Comparison of ENCODE assay signal across 8 cellular contexts in the genomic region with DNA sequence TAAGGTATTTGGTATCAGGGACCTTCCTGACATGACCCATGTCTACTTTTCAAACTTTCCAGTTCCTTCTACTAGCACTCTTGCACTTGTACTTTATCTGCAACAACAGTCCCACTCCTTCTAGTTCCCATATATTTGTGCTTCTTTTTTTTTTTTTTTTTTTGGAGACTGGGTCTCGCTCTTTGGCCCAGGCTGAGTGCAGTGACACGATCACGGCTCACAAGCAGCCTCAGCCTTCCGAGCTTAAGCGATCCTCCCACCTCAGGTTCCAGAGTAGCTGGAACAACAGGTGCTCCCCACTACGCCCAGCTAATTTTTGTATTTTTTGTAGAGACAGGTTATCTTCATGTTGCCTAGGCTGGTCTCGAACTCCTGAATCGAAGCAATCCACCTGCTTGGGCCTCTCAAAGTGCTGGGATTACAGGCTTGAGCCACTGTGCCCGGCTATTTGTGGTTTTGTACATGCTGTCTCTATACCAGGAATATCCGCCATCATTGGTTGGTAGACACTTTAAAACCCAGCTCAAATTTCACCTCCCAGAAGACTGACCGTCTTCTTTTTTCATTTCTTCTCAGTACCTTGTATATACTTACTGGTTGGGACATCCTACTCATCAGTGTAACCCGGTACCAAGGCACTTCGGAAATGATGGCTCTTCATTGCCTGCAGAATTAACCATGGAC. TPM values are rescaled to one million over a fixed set of nuclear protein-coding genes. Genes with fewer than 3 reads are reported as not detected.
DNase-seq lines count a peak whose midpoint lies in the region; ATAC-seq, FAIRE-seq and TF ChIP-seq lines count a peak whose summit lies in the region.

No MANE protein-coding gene starts in this region.

- peak overlapping the region; percentile 83 for H3K4me2 ChIP-seq in HepG2 (ENCODE audit: low read depth, low read length)

- ATAC-seq in activated naive CD8-positive, alpha-beta T cell treated with anti-CD3 and anti-CD28 coated beads, Interleukin-2, amount 50 U/mL, for 24 hours = no peak
- no peak for ATAC-seq in HepG2

- no peaks in the 10 kb centered on the region for H3K9me3 Mint-ChIP-seq in activated T-cell treated with anti-CD3 and anti-CD28 coated beads, Interleukin-2, amount 50 U/mL, for 24 hours
- H3K9me3 Mint-ChIP-seq in activated naive CD8-positive, alpha-beta T cell treated with anti-CD3 and anti-CD28 coated beads, Interleukin-2, amount 50 U/mL, for 24 hours = no peaks in the 10 kb centered on the region

- intact Hi-C loops in HepG2 (cut with micrococcal nuclease; ENCODE audit: unreplicated experiment) = no loop called here
- intact Hi-C loops in thyroid gland (cut with DNase I) = no loop called here

- TF ChIP-seq EP300 in HepG2 (IDR thresholded peaks at IDR 0.05; ENCODE audit: low read depth in 2 of 2, low read length in 2 of 2) = no peak
- TF ChIP-seq EP300 in HepG2 (CRISPR knock-in tag; IDR thresholded peaks at IDR 0.05; ENCODE audit: borderline replicate concordance) = no peak

- CTCF ChIA-PET in HepG2 (lab: Yijun Ruan, JAX; ENCODE audit: low intra/inter-chr PET ratio, low total read pairs) = no interaction called here

- TF ChIP-seq RAD21 in HepG2 (CRISPR knock-in tag; IDR thresholded peaks at IDR 0.05) = no peak

- peaks cover 3% of the 10 kb centered on the region; the same call in 1 of the 2 replicates for H4K20me1 ChIP-seq in HepG2 (ENCODE audit: insufficient read depth, low read length)

- H2AFZ ChIP-seq in HepG2 (ENCODE audit: low read length) = no peak overlapping the region

- peak overlapping the region; percentile 98 for H3K27ac Mint-ChIP-seq in activated T-cell treated with anti-CD3 and anti-CD28 coated beads, Interleukin-2, amount 50 U/mL, for 24 hours
- H3K27ac Mint-ChIP-seq in activated naive CD8-positive, alpha-beta T cell treated with anti-CD3 and anti-CD28 coated beads, Interleukin-2, amount 50 U/mL, for 24 hours = peak overlapping the region; percentile 97

- no TSS peak for BruUV-seq in HepG2 (replicated peaks; lab: Mats Ljungman, UMichigan)

- peaks cover 6% of the 10 kb centered on the region for H3K36me3 Mint-ChIP-seq in activated T-cell treated with anti-CD3 and anti-CD28 coated beads, Interleukin-2, amount 50 U/mL, for 24 hours (ENCODE audit: low read depth)
- no peaks in the 10 kb centered on the region for H3K36me3 Mint-ChIP-seq in activated naive CD8-positive, alpha-beta T cell treated with anti-CD3 and anti-CD28 coated beads, Interleukin-2, amount 50 U/mL, for 24 hours (ENCODE audit: low read depth)

- H3K4me3 ChIP-seq in HepG2 (replicated peaks in 1 of 3; ENCODE audit: insufficient read depth in 1 of 3, low read depth in 2 of 3, low read length in 3 of 3) (peak overlapping the region; percentile 79 to 88 (median 85)), thyroid gland (replicated peaks in 1 of 3) (peak overlapping the region in 1 of 3 donors; percentile 56)

- TF ChIP-seq CTCF in HepG2 (CRISPR knock-in tag; IDR thresholded peaks at IDR 0.05) (no peak), thyroid gland (IDR thresholded peaks at IDR 0.05) (no peak)

- no peak for TF ChIP-seq POLR2A in HepG2 (IDR thresholded peaks at IDR 0.05; ENCODE audit: insufficient read depth in 1 of 2, low read depth in 2 of 2, low read length in 2 of 2)
- TF ChIP-seq POLR2A in thyroid gland (IDR thresholded peaks at IDR 0.05) = no peak

- H3K9me3 ChIP-seq in HepG2 (ENCODE audit: low read length) (no peaks in the 10 kb centered on the region), thyroid gland (no peaks in the 10 kb centered on the region)

- H3K27me3 ChIP-seq in HepG2 (ENCODE audit: control insufficient read depth in 1 of 2, insufficient read depth in 2 of 2, low read length in 2 of 2) (no peaks in the 10 kb centered on the region; a peak in 1 of 5 replicates), thyroid gland (no peaks in the 10 kb centered on the region)

- H3K36me3 ChIP-seq in HepG2 (replicated peaks in 1 of 2; ENCODE audit: control insufficient read depth in 1 of 2, insufficient read depth in 2 of 2, low read length in 2 of 2) (no peaks in the 10 kb centered on the region; a peak in 1 of 5 replicates), thyroid gland (no peaks in the 10 kb centered on the region)

- peaks cover 4% of the 10 kb centered on the region for H3K27me3 Mint-ChIP-seq in activated T-cell treated with anti-CD3 and anti-CD28 coated beads, Interleukin-2, amount 50 U/mL, for 24 hours
- H3K27me3 Mint-ChIP-seq in activated naive CD8-positive, alpha-beta T cell treated with anti-CD3 and anti-CD28 coated beads, Interleukin-2, amount 50 U/mL, for 24 hours = no peaks in the 10 kb centered on the region

- POLR2A ChIA-PET in HepG2 (lab: Yijun Ruan, JAX) = interaction anchor here (2.8 kb wide), 1 partner anchor 49 kb away, joined by 14 read pairs; a partner anchor contains a TSS

- H3K27ac ChIP-seq in HepG2 (ENCODE audit: extremely low read length, insufficient read depth, low read length) (peak overlapping the region; percentile 81), thyroid gland (peak overlapping the region in 2 of 3 donors; percentile 82 to 88)

- 82% methylated on average over 13 of the region's 13 CpGs for WGBS in HepG2 (ENCODE audit: low lambda C conversion rate)
- WGBS in thyroid gland, 2 donors = 91 to 92% methylated on average over 13 of the region's 13 CpGs

- H3K4me3 Mint-ChIP-seq in activated T-cell treated with anti-CD3 and anti-CD28 coated beads, Interleukin-2, amount 50 U/mL, for 24 hours = peak overlapping the region; percentile 89
- H3K4me3 Mint-ChIP-seq in activated naive CD8-positive, alpha-beta T cell treated with anti-CD3 and anti-CD28 coated beads, Interleukin-2, amount 50 U/mL, for 24 hours = peak overlapping the region; percentile 93

- no peak for DNase-seq in activated T-cell treated with anti-CD3 and anti-CD28 coated beads, Interleukin-2, amount 50 U/mL, for 24 hours
- DNase-seq in activated T-cell treated with anti-CD3 and anti-CD28 coated beads, Interleukin-2, amount 50 U/mL, for 48 hours = no peak
- no peak for DNase-seq in activated naive CD8-positive, alpha-beta T cell treated with anti-CD3 and anti-CD28 coated beads, Interleukin-2, amount 50 U/mL, for 24 hours
- no peak for DNase-seq in HepG2 (ENCODE audit: low spot score)
- no peak for DNase-seq in thyroid gland
- no peak for DNase-seq in NCI-H774 (lab: John Stamatoyannopoulos, UW)
- DNase-seq in T1000 (lab: John Stamatoyannopoulos, UW) = no peak
- DNase-seq in COR-L47 (lab: John Stamatoyannopoulos, UW) = no peak

- peak overlapping the region; percentile 90 for H3K9ac ChIP-seq in HepG2 (ENCODE audit: insufficient read depth, low read depth, low read length)

- H3K4me1 ChIP-seq in HepG2 (ENCODE audit: insufficient read depth, low read length) (peaks cover 18% of the 10 kb centered on the region), thyroid gland (peaks cover 19 to 22% of the 10 kb centered on the region in 2 donors)

- no peak for FAIRE-seq in HepG2 (lab: Jason Lieb, UNC)

- peaks cover 47% of the 10 kb centered on the region for H3K79me2 ChIP-seq in HepG2 (ENCODE audit: insufficient read depth, low read length)

- H3K4me1 Mint-ChIP-seq in activated T-cell treated with anti-CD3 and anti-CD28 coated beads, Interleukin-2, amount 50 U/mL, for 24 hours (ENCODE audit: low read depth) = peaks cover 43% of the 10 kb centered on the region
- peaks cover 33% of the 10 kb centered on the region for H3K4me1 Mint-ChIP-seq in activated naive CD8-positive, alpha-beta T cell treated with anti-CD3 and anti-CD28 coated beads, Interleukin-2, amount 50 U/mL, for 24 hours

- in situ Hi-C loops in HepG2 (cut with HindIII; ENCODE audit: extremely low pct_ligation_motif_present, low pct_unique_long_range_greater_than_20kb) = no loop called here

RNA-seq across cellular contexts. Expression of a gene that starts 1.1 kb away (rescaled TPM):
- total RNA-seq in HepG2 (2016; rRNA removed; fragmentation: Illumina TruSeq; extraction: Trizol) = 16.2 and 22.8 TPM in 2 replicates
- 26.4 and 28.7 TPM in 2 replicates for total RNA-seq in HepG2 (2016; cell fraction: cytosol; rRNA removed; fragmentation: Illumina TruSeq; extraction: Trizol; ENCODE audit: low read depth)
- total RNA-seq in HepG2 (2016; cell fraction: insoluble cytoplasmic fraction; rRNA removed; fragmentation: Illumina TruSeq; extraction: Trizol) = 16.4 and 24.0 TPM in 2 replicates
- total RNA-seq in HepG2 (2016; cell fraction: membrane; rRNA removed; fragmentation: Illumina TruSeq; extraction: Trizol) = 14.5 and 14.6 TPM in 2 replicates
- 13.6 and 17.9 TPM in 2 replicates for total RNA-seq in HepG2 (2016; cell fraction: nucleus; rRNA removed; fragmentation: Illumina TruSeq; extraction: Trizol)
- polyA plus RNA-seq in HepG2 (2011; rRNA removed) = 8.5 and 10.0 TPM in 2 replicates
- 2.8 and 3.6 TPM in 2 replicates for polyA plus RNA-seq in HepG2 (2011; cell fraction: cytosol; rRNA removed)
- 7.3 and 9.6 TPM in 2 replicates for polyA plus RNA-seq in HepG2 (2011; cell fraction: nucleus; rRNA removed)
- polyA plus RNA-seq in HepG2 (2012) = 2.9 and 5.4 TPM in 2 replicates
- 0.18 and 0.41 TPM in 2 replicates for polyA plus RNA-seq in HepG2 (2016; cell fraction: cytosol; fragmentation: Illumina TruSeq; extraction: Trizol; ENCODE audit: low read depth)
- 8.4 and 8.8 TPM in 2 replicates for polyA plus RNA-seq in HepG2 (2016; cell fraction: insoluble cytoplasmic fraction; fragmentation: Illumina TruSeq; extraction: Trizol; ENCODE audit: low read depth)
- 1.1 TPM in 2 replicates for polyA plus RNA-seq in HepG2 (2016; cell fraction: membrane; fragmentation: Illumina TruSeq; extraction: Trizol; ENCODE audit: low read depth)
- polyA plus RNA-seq in HepG2 (2016; cell fraction: nucleus; fragmentation: Illumina TruSeq; extraction: Trizol; ENCODE audit: insufficient read depth, low read depth) = 18.2 and 21.2 TPM in 2 replicates
- 11.9 and 27.4 TPM in 2 replicates for polyA minus RNA-seq in HepG2 (2011; rRNA and poly(A)+ RNA removed; ENCODE audit: low replicate concordance)
- polyA minus RNA-seq in HepG2 (2011; cell fraction: cytosol; rRNA and poly(A)+ RNA removed) = 7.4 and 9.1 TPM in 2 replicates
- 18.0 and 22.3 TPM in 2 replicates for polyA minus RNA-seq in HepG2 (2011; cell fraction: nucleus; rRNA and poly(A)+ RNA removed)
- total RNA-seq in thyroid gland = 10 to 100 TPM; 16.9 to 21.0 (median 19.2) TPM

RNA-seq across cellular contexts. Expression of a gene that starts 48.6 kb away (rescaled TPM):
- 8.5 and 10.3 TPM in 2 replicates for total RNA-seq in HepG2 (2016; rRNA removed; fragmentation: Illumina TruSeq; extraction: Trizol)
- 2.2 and 2.5 TPM in 2 replicates for total RNA-seq in HepG2 (2016; cell fraction: cytosol; rRNA removed; fragmentation: Illumina TruSeq; extraction: Trizol; ENCODE audit: low read depth)
- 9.8 TPM in 2 replicates for total RNA-seq in HepG2 (2016; cell fraction: insoluble cytoplasmic fraction; rRNA removed; fragmentation: Illumina TruSeq; extraction: Trizol)
- 5.7 and 6.8 TPM in 2 replicates for total RNA-seq in HepG2 (2016; cell fraction: membrane; rRNA removed; fragmentation: Illumina TruSeq; extraction: Trizol)
- 13.6 and 17.6 TPM in 2 replicates for total RNA-seq in HepG2 (2016; cell fraction: nucleus; rRNA removed; fragmentation: Illumina TruSeq; extraction: Trizol)
- 9.4 and 10.2 TPM in 2 replicates for polyA plus RNA-seq in HepG2 (2011; rRNA removed)
- 2.0 and 2.9 TPM in 2 replicates for polyA plus RNA-seq in HepG2 (2011; cell fraction: cytosol; rRNA removed)
- 18.1 and 19.2 TPM in 2 replicates for polyA plus RNA-seq in HepG2 (2011; cell fraction: nucleus; rRNA removed)
- 5.6 and 7.6 TPM in 2 replicates for polyA plus RNA-seq in HepG2 (2012)
- polyA plus RNA-seq in HepG2 (2016; cell fraction: cytosol; fragmentation: Illumina TruSeq; extraction: Trizol; ENCODE audit: low read depth) = 0.80 and 0.97 TPM in 2 replicates
- 9.6 and 11.3 TPM in 2 replicates for polyA plus RNA-seq in HepG2 (2016; cell fraction: insoluble cytoplasmic fraction; fragmentation: Illumina TruSeq; extraction: Trizol; ENCODE audit: low read depth)
- polyA plus RNA-seq in HepG2 (2016; cell fraction: membrane; fragmentation: Illumina TruSeq; extraction: Trizol; ENCODE audit: low read depth) = 2.5 and 2.9 TPM in 2 replicates
- polyA plus RNA-seq in HepG2 (2016; cell fraction: nucleus; fragmentation: Illumina TruSeq; extraction: Trizol; ENCODE audit: insufficient read depth, low read depth) = 19.8 and 21.8 TPM in 2 replicates
- polyA minus RNA-seq in HepG2 (2011; rRNA and poly(A)+ RNA removed; ENCODE audit: low replicate concordance) = 23.2 and 29.3 TPM in 2 replicates
- 1.6 and 3.4 TPM in 2 replicates for polyA minus RNA-seq in HepG2 (2011; cell fraction: cytosol; rRNA and poly(A)+ RNA removed)
- 33.5 and 37.8 TPM in 2 replicates for polyA minus RNA-seq in HepG2 (2011; cell fraction: nucleus; rRNA and poly(A)+ RNA removed)
- 10 to 100 TPM; 26.0 to 33.0 (median 27.5) TPM for total RNA-seq in thyroid gland
